ENCODE assay signal across 8 cellular contexts in the genomic region with DNA sequence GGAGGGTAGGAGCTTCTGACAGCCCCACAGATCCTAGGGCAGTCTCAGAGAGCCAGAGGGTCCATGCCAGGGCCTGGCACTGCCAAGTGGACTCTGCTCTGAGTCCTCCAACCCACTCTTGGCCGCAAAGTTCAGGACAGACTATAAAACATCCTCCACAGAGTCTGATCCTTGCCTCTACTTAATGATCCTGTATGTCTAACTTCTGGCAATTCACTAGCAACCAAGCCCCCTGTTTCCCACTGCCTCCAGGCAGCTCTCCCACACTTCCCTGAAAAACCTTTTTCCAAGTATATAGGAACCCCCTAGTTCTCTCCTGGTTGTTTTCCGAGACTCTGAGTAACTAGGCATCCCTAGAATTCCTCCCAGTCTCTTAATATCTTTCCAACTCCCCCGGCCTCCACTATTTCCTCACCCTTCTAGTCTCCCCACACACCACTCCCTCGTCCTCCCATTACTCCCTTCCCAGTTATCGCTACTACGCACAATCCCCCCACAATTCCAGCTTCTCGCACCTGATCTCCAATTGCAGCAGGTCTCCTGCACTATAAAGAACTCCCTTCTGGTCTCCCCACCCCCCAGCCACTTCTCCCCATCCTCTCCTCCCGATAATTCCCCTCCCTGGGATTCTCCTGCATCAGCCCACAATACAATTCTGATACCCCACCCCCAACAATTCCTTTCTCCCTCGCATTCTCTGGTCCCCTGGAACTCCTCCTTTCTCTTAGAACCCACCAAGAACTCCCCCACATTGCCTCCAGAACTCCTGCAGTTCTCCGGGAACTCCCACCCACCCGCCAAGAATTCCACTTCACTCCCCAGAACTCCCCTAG. TPM values are rescaled to one million over a fixed set of nuclear protein-coding genes. Genes with fewer than 3 reads are reported as not detected.
DNase-seq lines count a peak whose midpoint lies in the region; ATAC-seq and TF ChIP-seq lines count a peak whose summit lies in the region.

No MANE protein-coding gene starts in this region.

- H3K9ac ChIP-seq in ES-I3 (ENCODE audit: low read depth, low read length) (peak overlapping the region; percentile 57), PC-3 (ENCODE audit: low read length) (peak overlapping the region; percentile 78)

- no peaks in the 10 kb centered on the region for H3K9me2 ChIP-seq in PC-3 (replicated peaks; ENCODE audit: low read length)

- peak overlapping the region; percentile 84 for H3K4me3 ChIP-seq in PC-3 (ENCODE audit: low read length)
- H3K4me3 ChIP-seq in fibroblast of the aortic adventitia (ENCODE audit: low read depth, low read length): peak overlapping the region; percentile 60

- ATAC-seq in PC-3 (no peak), HG03520 (IDR thresholded peaks at IDR 0.05; ENCODE audit: unreplicated experiment) (no peak), HG03442 (IDR thresholded peaks at IDR 0.05; ENCODE audit: unreplicated experiment) (no peak)

- H3K4me1 ChIP-seq in ES-I3 (ENCODE audit: insufficient read depth, low read length) (no peaks in the 10 kb centered on the region), PC-3 (ENCODE audit: insufficient read depth, low read length) (peaks cover 40% of the 10 kb centered on the region)

- H3K4me1 Mint-ChIP-seq in progenitor cell of endocrine pancreas (ENCODE audit: low read depth): peaks cover 45% of the 10 kb centered on the region

- H3K27me3 Mint-ChIP-seq in progenitor cell of endocrine pancreas: peaks cover 13% of the 10 kb centered on the region

- H2AFZ ChIP-seq in PC-3 (ENCODE audit: low read length): peak overlapping the region; percentile 76

- H3K27ac ChIP-seq in PC-3 (ENCODE audit: low read length): peak overlapping the region; percentile 83

- CTCF ChIA-PET in PC-3 (lab: Charles Lee): interaction anchor here (0.7 to 2.2 kb wide), 4 partner anchors 52 to 63 kb away, joined by 3 to 14 read pairs (median 8); no protein-coding TSS in a partner anchor

- POLR2A ChIA-PET in PC-3 (lab: Charles Lee; ENCODE audit: unreplicated experiment): no interaction called here

- no peaks in the 10 kb centered on the region for H4K20me1 ChIP-seq in PC-3 (ENCODE audit: low read length)

- intact Hi-C loops in PC-3 (cut with micrococcal nuclease): loop anchor here (1.0 to 2.0 kb wide), 4 partner anchors 9 to 146 kb away; a partner anchor contains a TSS

- peak overlapping the region; percentile 88 for H3K27ac Mint-ChIP-seq in progenitor cell of endocrine pancreas

- BruUV-seq in PC-3 (replicated peaks; lab: Mats Ljungman, UMichigan): no TSS peak

- no peaks in the 10 kb centered on the region for H3K27me3 ChIP-seq in PC-3 (ENCODE audit: low read length)

- no peaks in the 10 kb centered on the region for H3F3A ChIP-seq in PC-3 (ENCODE audit: low read length, unreplicated experiment)

- no peak for TF ChIP-seq CTCF in PC-3 (conservative IDR thresholded peaks at IDR 0.05; ENCODE audit: low read depth, low read length)
- TF ChIP-seq CTCF in fibroblast of the aortic adventitia (IDR thresholded peaks at IDR 0.05; ENCODE audit: insufficient read depth, low read length): no peak
- no peak for TF ChIP-seq CTCF in progenitor cell of endocrine pancreas (IDR thresholded peaks at IDR 0.05; ENCODE audit: unreplicated experiment)

- H3K79me2 ChIP-seq in PC-3 (ENCODE audit: low read length): peaks cover 23% of the 10 kb centered on the region

- H3K4me2 ChIP-seq in PC-3 (ENCODE audit: low read length): peak overlapping the region; percentile 94

- H3K9me3 ChIP-seq in ES-I3 (ENCODE audit: control insufficient read depth, insufficient read depth, low read length) (no peaks in the 10 kb centered on the region), PC-3 (ENCODE audit: low read length) (no peaks in the 10 kb centered on the region)

- H3K36me3 Mint-ChIP-seq in progenitor cell of endocrine pancreas (ENCODE audit: insufficient read depth): peaks cover 2% of the 10 kb centered on the region

- H3K36me3 ChIP-seq in ES-I3 (ENCODE audit: insufficient read depth, low read length): no peaks in the 10 kb centered on the region
- H3K36me3 ChIP-seq in PC-3 (ENCODE audit: low read depth, low read length): no peaks in the 10 kb centered on the region

- no peaks in the 10 kb centered on the region for H3K9me3 Mint-ChIP-seq in progenitor cell of endocrine pancreas (ENCODE audit: low read depth)

- DNase-seq in PC-3 (no peak), fibroblast of the aortic adventitia (ENCODE audit: low read depth) (no peak), progenitor cell of endocrine pancreas (ENCODE audit: low spot score, unreplicated experiment) (no peak), GM19238 (ENCODE audit: insufficient read length, low spot score) (no peak)
- no peak for DNase-seq in activated CD4-positive, alpha-beta T cell treated with anti-CD3 and anti-CD28 coated beads for 48 hours

- peak overlapping the region; percentile 90 for H3K4me3 Mint-ChIP-seq in progenitor cell of endocrine pancreas (ENCODE audit: low read depth)

RNA-seq across cellular contexts. Expression of a gene that starts 0.6 kb away (rescaled TPM):
- total RNA-seq in PC-3 (2014; rRNA removed) (15.6 and 19.9 TPM in 2 replicates), fibroblast of the aortic adventitia (ENCODE audit: low replicate concordance) (2.0 TPM in 1 of 2 replicates, not detected in the other), progenitor cell of endocrine pancreas (68.2 and 68.6 TPM in 2 replicates)

RNA-seq across cellular contexts. Expression of a gene that starts 9.2 kb away (rescaled TPM):
- total RNA-seq in PC-3 (2014; rRNA removed) (5.9 and 8.7 TPM in 2 replicates), fibroblast of the aortic adventitia (ENCODE audit: low replicate concordance) (not detected in 2 replicates), progenitor cell of endocrine pancreas (not detected in 2 replicates)

RNA-seq across cellular contexts. Expression of a gene that starts 19.5 kb away (rescaled TPM):
- total RNA-seq in PC-3 (2014; rRNA removed) (1,281 and 1,584 TPM in 2 replicates), fibroblast of the aortic adventitia (ENCODE audit: low replicate concordance) (62.4 and 228 TPM in 2 replicates), progenitor cell of endocrine pancreas (153 and 159 TPM in 2 replicates)

RNA-seq across cellular contexts. Expression of a gene that starts 44.9 kb away (rescaled TPM):
- total RNA-seq in PC-3 (2014; rRNA removed) (1.6 and 4.8 TPM in 2 replicates), fibroblast of the aortic adventitia (ENCODE audit: low replicate concordance) (0.27 and 1.4 TPM in 2 replicates), progenitor cell of endocrine pancreas (0.74 and 1.0 TPM in 2 replicates)
